7 cellular contexts compared by ENCODE assay signal in genomic region chr4:41882622-41883347, GRCh38. TPM values are rescaled to one million over a fixed set of nuclear protein-coding genes. Genes with fewer than 3 reads are reported as not detected.
DNase-seq lines count a peak whose midpoint lies in the region; ATAC-seq, FAIRE-seq and TF ChIP-seq lines count a peak whose summit lies in the region.

No MANE protein-coding gene starts in this region.

- peaks cover 0 to 71% (median 39%) of the 10 kb centered on the region in 4 donors for H3K27me3 ChIP-seq in esophagus muscularis mucosa
- peaks cover 73% of the 10 kb centered on the region for H3K27me3 ChIP-seq in neural cell (ENCODE audit: insufficient read depth, low read depth, low read length)
- peaks cover 92% of the 10 kb centered on the region for H3K27me3 ChIP-seq in transverse colon

- TF ChIP-seq EP300 in esophagus muscularis mucosa (IDR thresholded peaks at IDR 0.05) (no peak), neural cell (conservative IDR thresholded peaks at IDR 0.05; ENCODE audit: poor library complexity, severe bottlenecking) (no peak), transverse colon (IDR thresholded peaks at IDR 0.05; ENCODE audit: low read depth) (no peak)

- no peaks in the 10 kb centered on the region for H4K20me1 ChIP-seq in neural cell (ENCODE audit: insufficient read depth)

- peaks cover 17 to 50% (median 30%) of the 10 kb centered on the region in 4 donors for H3K4me1 ChIP-seq in esophagus muscularis mucosa
- peaks cover 6 to 23% (median 19%) of the 10 kb centered on the region in 4 donors for H3K4me1 ChIP-seq in transverse colon

- H3F3A ChIP-seq in neural cell (ENCODE audit: insufficient read depth, low read length, poor library complexity, severe bottlenecking): no peaks in the 10 kb centered on the region

- FAIRE-seq in GM12891 (lab: Jason Lieb, UNC): peak; percentile 59

- H3K36me3 ChIP-seq in esophagus muscularis mucosa (no peaks in the 10 kb centered on the region), neural cell (ENCODE audit: insufficient read depth, low read length) (no peaks in the 10 kb centered on the region), transverse colon (no peaks in the 10 kb centered on the region)

- H3K79me2 ChIP-seq in neural cell (replicated peaks; ENCODE audit: insufficient read depth, low read length): no peaks in the 10 kb centered on the region

- DNase-seq in GM12891 (ENCODE audit: insufficient read length, low spot score): peak; percentile 68
- DNase-seq in NCI-H2196 (lab: John Stamatoyannopoulos, UW; ENCODE audit: unreplicated experiment): peak; percentile 59
- DNase-seq in activated T-cell treated with anti-CD3 and anti-CD28 coated beads for 1 hour (ENCODE audit: low read depth): peak; percentile 38
- DNase-seq in esophagus muscularis mucosa (ENCODE audit: extremely low spot score): no peak
- DNase-seq in transverse colon: no peak

- no peak overlapping the region for H3K9ac ChIP-seq in neural cell (ENCODE audit: low read length)

- intact Hi-C loops in esophagus muscularis mucosa (cut with DNase I): loop anchor here (5.0 kb wide), 1 partner anchor 600 kb away; no protein-coding TSS in a partner anchor
- intact Hi-C loops in transverse colon (cut with DNase I; ENCODE audit: low total_unique reads): no loop called here

- H3K4me3 ChIP-seq in esophagus muscularis mucosa (peak overlapping the region; percentile 48 to 59 (median 50)), neural cell (ENCODE audit: low read length) (no peak overlapping the region), transverse colon (peak overlapping the region in 3 of 4 donors; percentile 6 to 46 (median 23))

- TF ChIP-seq POLR2A in GM12891 (IDR thresholded peaks at IDR 0.05; ENCODE audit: low read depth, low read length) (no peak), esophagus muscularis mucosa (IDR thresholded peaks at IDR 0.05; ENCODE audit: low read depth) (no peak), transverse colon (IDR thresholded peaks at IDR 0.05) (no peak)

- ATAC-seq in HG02678 (IDR thresholded peaks at IDR 0.05; ENCODE audit: unreplicated experiment): peak; percentile 68

- no peaks in the 10 kb centered on the region for H3K9me2 ChIP-seq in neural cell (ENCODE audit: insufficient read depth, low read length)

- no peaks in the 10 kb centered on the region for H3K9me3 ChIP-seq in esophagus muscularis mucosa
- H3K9me3 ChIP-seq in neural cell (ENCODE audit: low read length): no peaks in the 10 kb centered on the region
- no peaks in the 10 kb centered on the region for H3K9me3 ChIP-seq in transverse colon

- 16% methylated on average over 30 of the region's 34 CpGs for WGBS in esophagus muscularis mucosa
- WGBS in transverse colon (ENCODE audit: low coverage in 1 of 2), 2 donors: 12 to 16% methylated on average over 31 to 34 of the region's 34 CpGs

- no peak overlapping the region for H3K27ac ChIP-seq in esophagus muscularis mucosa (replicated peaks in 1 of 4)
- no peak overlapping the region for H3K27ac ChIP-seq in neural cell (ENCODE audit: low read length)
- no peak overlapping the region for H3K27ac ChIP-seq in transverse colon

- no peak overlapping the region for H3K4me2 ChIP-seq in neural cell (ENCODE audit: low read length)

- TF ChIP-seq CTCF in esophagus muscularis mucosa (IDR thresholded peaks at IDR 0.05) (peak; percentile 64 to 92 (median 92)), neural cell (IDR thresholded peaks at IDR 0.05; ENCODE audit: poor library complexity, severe bottlenecking) (peak; percentile 70), transverse colon (IDR thresholded peaks at IDR 0.05) (peak; percentile 68 to 95 (median 93))

- H2AFZ ChIP-seq in neural cell (ENCODE audit: low read depth, low read length): no peak overlapping the region

- in situ Hi-C loops in transverse colon (cut with MboI; ENCODE audit: low pct_ligation_motif_present in 1 of 4, low pct_unique_long_range_greater_than_20kb in 1 of 4, low sequenced_read_pairs in 3 of 4): loop anchor here (5.0 to 25.0 kb wide), 3 partner anchors 190 to 598 kb away; no protein-coding TSS in a partner anchor

- TF ChIP-seq RAD21 in neural cell (conservative IDR thresholded peaks at IDR 0.05): no peak

TF ChIP-seq in GM12891, 5 proteins besides CTCF, POLR2A, EP300 and RAD21:
- TF ChIP-seq TAF1 (IDR thresholded peaks at IDR 0.05; ENCODE audit: low read depth, low read length): no peak
- TF ChIP-seq SPI1 (IDR thresholded peaks at IDR 0.05; ENCODE audit: low read depth, low read length): no peak
- no peak for TF ChIP-seq POU2F2 (IDR thresholded peaks at IDR 0.05; ENCODE audit: low read depth, low read length)
- no peak for TF ChIP-seq PAX5 (IDR thresholded peaks at IDR 0.05; ENCODE audit: insufficient read depth, low read length, severe bottlenecking)
- TF ChIP-seq POLR2AphosphoS5 (IDR thresholded peaks at IDR 0.05; ENCODE audit: low read depth, low read length): no peak
TF ChIP-seq in GM12891: peak in this region for 0.

TF ChIP-seq in neural cell, 6 proteins besides CTCF, POLR2A, EP300 and RAD21:
- peak; percentile 69 for TF ChIP-seq SMC3 (conservative IDR thresholded peaks at IDR 0.05; ENCODE audit: poor library complexity)
- no peak for TF ChIP-seq EZH2 (IDR thresholded peaks at IDR 0.05; ENCODE audit: borderline replicate concordance, insufficient read depth, low read length, poor library complexity, severe bottlenecking)
- TF ChIP-seq POLR2AphosphoS5 (IDR thresholded peaks at IDR 0.05): peak; percentile 19

RNA-seq across cellular contexts. Expression of gene TMEM33, which starts 52.4 kb away (rescaled TPM):
- 6.9 TPM for polyA plus RNA-seq in GM12891 (2012; ENCODE audit: low read depth, missing spikeins)
- total RNA-seq in esophagus muscularis mucosa (10 to 100 TPM; 15.4 to 34.8 (median 26.3) TPM), transverse colon (10 to 100 TPM; 41.8 to 59.3 (median 54.9) TPM)
- 26.5 and 29.0 TPM in 2 replicates for polyA plus RNA-seq in neural cell
- 104 and 129 TPM in 2 replicates for polyA minus RNA-seq in neural cell

Comparison
In these comparisons a context has a peak if more than half of its experiments do, and no peak if none do; other contexts are left out.
1. DNase-seq: peak in GM12891 (single experiment), NCI-H2196 (single experiment) and activated T-cell treated with anti-CD3 and anti-CD28 coated beads for 1 hour (single experiment); none in esophagus muscularis mucosa (single experiment) and transverse colon (single experiment).
2. Peak in every context shown above with its lines, with median percentiles within 50 percentile points of each other: CTCF ChIP-seq.